15 cellular contexts compared by ENCODE assay signal in the genomic region with DNA sequence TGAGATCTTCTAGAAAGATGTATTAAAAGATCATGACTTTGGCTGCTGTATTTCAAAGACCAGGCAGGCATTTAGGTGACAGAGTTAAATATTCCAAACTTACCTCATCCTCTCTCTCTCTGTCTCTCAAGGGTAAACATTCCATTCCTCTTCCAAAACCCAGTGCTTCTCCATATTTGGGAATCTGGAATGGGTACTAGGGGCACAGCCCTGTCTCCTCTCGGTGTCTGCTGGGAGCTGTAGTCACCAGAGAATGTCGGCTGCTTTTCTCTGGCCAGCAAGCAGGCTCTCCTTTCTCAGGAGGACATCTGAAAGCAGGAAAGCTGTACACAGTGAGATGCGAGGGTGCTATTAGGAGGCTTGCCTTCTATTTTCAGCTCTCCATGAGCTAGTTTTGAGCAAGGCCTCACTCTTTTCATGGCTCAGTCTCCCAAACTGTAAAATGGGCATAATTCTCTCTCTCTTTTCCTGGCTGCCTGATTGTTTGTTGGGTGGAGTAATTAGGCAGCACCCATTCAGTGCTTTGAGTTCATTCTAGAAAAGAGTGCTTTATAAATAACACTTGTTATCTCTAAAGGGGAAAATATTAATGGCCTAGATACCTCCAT. TPM values are rescaled to one million over a fixed set of nuclear protein-coding genes. Genes with fewer than 3 reads are reported as not detected.
DNase-seq lines count a peak whose midpoint lies in the region; ATAC-seq, FAIRE-seq and TF ChIP-seq lines count a peak whose summit lies in the region.
"Had no signal": no experiment of that assay in that cellular context is flagged by ENCODE, and none has a peak within 500 bp of the region (broad histone marks: within the 10 kb centered on the region; RNA-seq: fewer than 3 reads in every experiment).

No MANE protein-coding gene starts in this region.

- intact Hi-C loops in sigmoid colon (cut with DNase I), result no loop called here
- intact Hi-C loops in thyroid gland (cut with DNase I), result no loop called here
- intact Hi-C loops in kidney (cut with DNase I), result no loop called here

- H3K9me3 ChIP-seq in adipocyte (ENCODE audit: control insufficient read depth, low read length) (no peaks in the 10 kb centered on the region), right atrium auricular region (no peaks in the 10 kb centered on the region), sigmoid colon (no peaks in the 10 kb centered on the region), thyroid gland (no peaks in the 10 kb centered on the region), kidney (ENCODE audit: control insufficient read depth in 1 of 2, low read length in 2 of 2) (no peaks in the 10 kb centered on the region)

- DNase-seq in EH (ENCODE audit: low read depth) (peak; percentile 91), adipocyte (ENCODE audit: low read depth) (peak; percentile 43), right atrium auricular region (ENCODE audit: low spot score) (no peak), sigmoid colon (no peak), thyroid gland (no peak), kidney (no peak), HPDE6-E6E7 (ENCODE audit: extremely low spot score) (no peak)
- DNase-seq: activated CD4-positive, CD25-positive, alpha-beta regulatory T cell; activated T-cell treated with anti-CD3 and anti-CD28 coated beads, Interleukin-2, amount 50 U/mL, for 24 hours; NCI-H226; occipital lobe; SHP77 had no signal

- TF ChIP-seq EP300 in sigmoid colon (IDR thresholded peaks at IDR 0.05), result no peak

- no peak for ATAC-seq in HG03571 (IDR thresholded peaks at IDR 0.05; ENCODE audit: unreplicated experiment)

- H3K36me3 ChIP-seq in adipocyte (ENCODE audit: control insufficient read depth, insufficient read depth, low read length, severe bottlenecking) (no peaks in the 10 kb centered on the region), right atrium auricular region (no peaks in the 10 kb centered on the region), sigmoid colon (no peaks in the 10 kb centered on the region), thyroid gland (no peaks in the 10 kb centered on the region), kidney (ENCODE audit: control insufficient read depth in 1 of 2, insufficient read depth in 2 of 2, low read length in 2 of 2) (no peaks in the 10 kb centered on the region)
- H3K36me3 ChIP-seq: BLaER1 treated with 17β-estradiol and CSF1 and Interleukin-3, amounts not matched to agents 10 nM and 100 nM had no signal

- H3K9ac ChIP-seq in adipocyte (ENCODE audit: low read length), result peak overlapping the region; percentile 61
- no peak overlapping the region for H3K9ac ChIP-seq in kidney (ENCODE audit: low read length in 2 of 2)
- H3K9ac ChIP-seq: BLaER1 treated with 17β-estradiol and CSF1 and Interleukin-3, amounts not matched to agents 10 nM and 100 nM had no signal

- TF ChIP-seq CTCF in right atrium auricular region (IDR thresholded peaks at IDR 0.05) (no peak), sigmoid colon (IDR thresholded peaks at IDR 0.05) (no peak), thyroid gland (IDR thresholded peaks at IDR 0.05) (no peak), kidney (IDR thresholded peaks at IDR 0.05; ENCODE audit: borderline replicate concordance, extremely low read depth, insufficient read depth) (no peak)

- 84% methylated on average over 3 of the region's 3 CpGs for whole genome bisulfite sequencing in sigmoid colon, 2 donors
- WGBS in thyroid gland, 2 donors, result 73 to 75% methylated on average over 3 of the region's 3 CpGs

- peak overlapping the region; percentile 62 to 86 for H3K27ac ChIP-seq in right atrium auricular region
- H3K27ac ChIP-seq in sigmoid colon, result peak overlapping the region; percentile 85 to 95 (median 88)
- H3K27ac ChIP-seq in thyroid gland, result no peak overlapping the region
- H3K27ac ChIP-seq in kidney (ENCODE audit: low read depth in 2 of 2, low read length in 2 of 2), result no peak overlapping the region

- H3K4me1 ChIP-seq in adipocyte (ENCODE audit: control insufficient read depth, insufficient read depth, low read length) (peaks cover 22% of the 10 kb centered on the region), right atrium auricular region (peaks cover 0 to 19% of the 10 kb centered on the region in 2 donors), sigmoid colon (peaks cover 0 to 56% (median 36%) of the 10 kb centered on the region in 4 donors), thyroid gland (no peaks in the 10 kb centered on the region), kidney (ENCODE audit: control insufficient read depth in 1 of 2, insufficient read depth in 1 of 2, low read depth in 1 of 2, low read length in 2 of 2) (peaks cover 0 to 7% of the 10 kb centered on the region in 2 donors)

- H3K27me3 ChIP-seq in adipocyte (replicated peaks; ENCODE audit: control insufficient read depth, insufficient read depth, low read length) (no peaks in the 10 kb centered on the region), right atrium auricular region (no peaks in the 10 kb centered on the region), sigmoid colon (no peaks in the 10 kb centered on the region), thyroid gland (no peaks in the 10 kb centered on the region)

- H3K4me3 ChIP-seq in adipocyte (ENCODE audit: low read length) (no peak overlapping the region), right atrium auricular region (no peak overlapping the region), sigmoid colon (peak overlapping the region in 2 of 4 donors; percentile 17 to 19), thyroid gland (replicated peaks in 1 of 3) (no peak overlapping the region), kidney (ENCODE audit: low read length in 2 of 2) (no peak overlapping the region)
- H3K4me3 ChIP-seq: BLaER1 treated with 17β-estradiol and CSF1 and Interleukin-3, amounts not matched to agents 10 nM and 100 nM had no signal

- TF ChIP-seq POLR2A in sigmoid colon (IDR thresholded peaks at IDR 0.05) (no peak), thyroid gland (IDR thresholded peaks at IDR 0.05) (no peak)

- no peak for FAIRE-seq in kidney (lab: Jason Lieb, UNC)

RNA-seq across cellular contexts. Expression of gene PEX26, which starts 9.3 kb away (rescaled TPM):
- 10 to 100 TPM; 15.1 to 18.4 TPM for total RNA-seq in right atrium auricular region
- 10 to 100 TPM; 13.3 to 21.3 (median 17.7) TPM for total RNA-seq in sigmoid colon
- 100 to 1,000 TPM in 1 of 3 donors, 10 to 100 TPM in 2; 45.0 to 124 (median 85.1) TPM for polyA plus RNA-seq in sigmoid colon
- total RNA-seq in thyroid gland, result 10 to 100 TPM; 29.4 to 49.6 (median 39.4) TPM
- 45.2 TPM for total RNA-seq in kidney
- polyA plus RNA-seq in kidney (ENCODE audit: insufficient read depth, low read depth, low replicate concordance), result 18.1 TPM

RNA-seq across cellular contexts. Expression of gene TUBA8, which starts 42.1 kb away (rescaled TPM):
- 10 to 100 TPM; 67.1 to 97.3 TPM for total RNA-seq in right atrium auricular region
- total RNA-seq in sigmoid colon, result 1 to 10 TPM in 2 of 4 donors, under 1 TPM in 2; 0.81 to 1.1 (median 1.0) TPM
- 1 to 10 TPM in 2 of 3 donors, under 1 TPM in 1; 0.92 to 3.3 (median 3.0) TPM for polyA plus RNA-seq in sigmoid colon
- total RNA-seq in thyroid gland, result 10 to 100 TPM in 2 of 4 donors, 1 to 10 TPM in 2; 3.2 to 18.4 (median 12.5) TPM
- total RNA-seq in kidney, result 1.1 TPM
- 5.9 TPM for polyA plus RNA-seq in kidney (ENCODE audit: insufficient read depth, low read depth, low replicate concordance)
- total RNA-seq: epithelial cell of proximal tubule had no signal

RNA-seq across cellular contexts. Expression of gene MICAL3, which starts 44.1 kb away (rescaled TPM):
- total RNA-seq in right atrium auricular region, result 10 to 100 TPM; 42.5 to 45.1 TPM
- 10 to 100 TPM; 26.3 to 94.2 (median 45.0) TPM for total RNA-seq in sigmoid colon
- polyA plus RNA-seq in sigmoid colon, result 10 to 100 TPM in 2 of 3 donors, 1 to 10 TPM in 1; 9.6 to 36.3 (median 16.9) TPM
- total RNA-seq in thyroid gland, result 10 to 100 TPM; 31.8 to 53.8 (median 43.6) TPM
- total RNA-seq in kidney, result 99.4 TPM
- polyA plus RNA-seq in kidney (ENCODE audit: insufficient read depth, low read depth, low replicate concordance), result 5.0 TPM

Comparison
In these comparisons a context has a peak if more than half of its experiments do, and no peak if none do; other contexts are left out.
1. DNase-seq: peak in EH (single experiment) and adipocyte (single experiment); none in right atrium auricular region (single experiment), sigmoid colon (single experiment), thyroid gland (0 of 2), kidney (single experiment) and HPDE6-E6E7 (single experiment).
2. H3K27ac ChIP-seq: peak in right atrium auricular region (2 of 2) and sigmoid colon (4 of 4); none in thyroid gland (0 of 3) and kidney (0 of 2).